19 cellular contexts compared by ENCODE assay signal in genomic region chr12:21818627-21819026, GRCh38. TPM values are rescaled to one million over a fixed set of nuclear protein-coding genes. Genes with fewer than 3 reads are reported as not detected.
A peak's percentile ranks its signal among the peaks of the same experiment; 100 is the strongest.
DNase-seq lines count a peak whose midpoint lies in the region; ATAC-seq and TF ChIP-seq lines count a peak whose summit lies in the region.
"Had no signal": no experiment of that assay in that cellular context is flagged by ENCODE, and none has a peak within 500 bp of the region (broad histone marks: within the 10 kb centered on the region; RNA-seq: fewer than 3 reads in every experiment).

No MANE protein-coding gene starts in this region.

- H3K4me3 ChIP-seq in AG10803 (ENCODE audit: low read length) = no peak overlapping the region
- no peak overlapping the region for H3K4me3 ChIP-seq in BE2C (ENCODE audit: low read depth, low read length)
- H3K4me3 ChIP-seq: BLaER1, uterus had no signal

- DNase-seq in AG10803 (ENCODE audit: low read depth) (peak; percentile 72), NCI-H1105 treated with DMSO at 0.1 percent for 48 hours (lab: John Stamatoyannopoulos, UW) (peak; percentile 68), fibroblast of gingiva (ENCODE audit: low read depth) (peak; percentile 89), non-pigmented ciliary epithelial cell (ENCODE audit: low read depth) (peak; percentile 34), BE2C (no peak), hepatic stellate cell (ENCODE audit: low spot score) (no peak)
- DNase-seq: activated CD4-positive, alpha-beta T cell treated with anti-CD3 and anti-CD28 coated beads, Interleukin-2, amount 10 ng/mL, durations not matched to agents 24 days and 14 days; anterior cingulate cortex; H7; midbrain; MV-4-11; NCI-H345; stimulated activated CD4-positive, alpha-beta T cell treated with anti-CD3 and anti-CD28 coated beads, Interleukin-2, amount 100 ng/mL, for 48 hours; T-helper 17 cell; uterus had no signal

- H3K9me3 ChIP-seq in BE2C = no peaks in the 10 kb centered on the region; the same call in 1 of the 2 replicates
- H3K9me3 ChIP-seq: BLaER1, uterus had no signal

- H3K27me3 ChIP-seq in BE2C = no peaks in the 10 kb centered on the region
- H3K27me3 ChIP-seq: BLaER1, uterus had no signal

- H3K4me1 ChIP-seq in BE2C = peaks cover 9% of the 10 kb centered on the region
- H3K4me1 ChIP-seq: BLaER1 had no signal

- H3K36me3 ChIP-seq in BE2C = no peaks in the 10 kb centered on the region
- H3K36me3 ChIP-seq: BLaER1, uterus had no signal

- no peak for ATAC-seq in GM18520 (IDR thresholded peaks at IDR 0.05; ENCODE audit: unreplicated experiment)
- no peak for ATAC-seq in GM18870 (IDR thresholded peaks at IDR 0.05; ENCODE audit: unreplicated experiment)
- ATAC-seq: stimulated activated effector memory CD8-positive, alpha-beta T cell treated with anti-CD3 and anti-CD28 coated beads, Interleukin-12 subunit alpha, Interleukin-12 subunit beta, amount 100 ng/mL, for 72 hours; T-helper 17 cell had no signal

- TF ChIP-seq CTCF in AG10803 (conservative IDR thresholded peaks at IDR 0.05; ENCODE audit: low read length) = no peak
- no peak for TF ChIP-seq CTCF in BE2C (IDR thresholded peaks at IDR 0.05; ENCODE audit: low read depth, low read length)

RNA-seq across cellular contexts. Expression of gene KCNJ8, which starts 44.1 kb away (rescaled TPM):
- 116 TPM for polyA plus RNA-seq in BE2C (2012; ENCODE audit: insufficient read depth, insufficient read length, low read depth)

Comparison
In these comparisons a context has a peak if more than half of its experiments do, and no peak if none do; other contexts are left out.
1. DNase-seq: peak in AG10803 (single experiment), NCI-H1105 treated with DMSO at 0.1 percent for 48 hours (single experiment), fibroblast of gingiva (single experiment) and non-pigmented ciliary epithelial cell (single experiment); none in BE2C (single experiment) and hepatic stellate cell (single experiment).